ENCODE assay signal across 14 cellular contexts in genomic region chr5:177041936-177042335, GRCh38. TPM values are rescaled to one million over a fixed set of nuclear protein-coding genes. Genes with fewer than 3 reads are reported as not detected.
A peak's percentile ranks its signal among the peaks of the same experiment; 100 is the strongest.
DNase-seq lines count a peak whose midpoint lies in the region; ATAC-seq and TF ChIP-seq lines count a peak whose summit lies in the region.
"Had no signal": no experiment of that assay in that cellular context is flagged by ENCODE, and none has a peak within 500 bp of the region (broad histone marks: within the 10 kb centered on the region; RNA-seq: fewer than 3 reads in every experiment).

No MANE protein-coding gene starts in this region.

- H2AFZ ChIP-seq in GM23248 (no peak overlapping the region), OCI-LY7 (ENCODE audit: low read length) (no peak overlapping the region)

- DNase-seq in GM06990 (ENCODE audit: extremely low read depth, insufficient read length) (no peak), GM23248 (peak; percentile 45), OCI-LY7 (ENCODE audit: low spot score) (no peak), brain microvascular endothelial cell (no peak), NCI-H1436 (lab: John Stamatoyannopoulos, UW) (no peak), left lung (no peak), C1 segment of cervical spinal cord (lab: John Stamatoyannopoulos, UW) (no peak), NOMO-1 treated with dmso at 0.1 percent for 144 hours (lab: John Stamatoyannopoulos, UW; ENCODE audit: unreplicated experiment) (no peak)
- DNase-seq: CD4-positive, alpha-beta memory T cell; DND-41; GDM1; GOT3 had no signal

- H4K20me1 ChIP-seq in GM23248 (ENCODE audit: insufficient read depth) = peaks cover 3% of the 10 kb centered on the region; the same call in 1 of the 2 replicates
- no peaks in the 10 kb centered on the region; the same call in 1 of the 2 replicates for H4K20me1 ChIP-seq in OCI-LY7 (ENCODE audit: insufficient read depth, low read length)

- no peak overlapping the region for H3K4me2 ChIP-seq in GM23248 (ENCODE audit: unreplicated experiment)
- H3K4me2 ChIP-seq in OCI-LY7 (ENCODE audit: low read length) = no peak overlapping the region

- H3K9me2 ChIP-seq in GM23248 (ENCODE audit: insufficient read depth) (no peaks in the 10 kb centered on the region), OCI-LY7 (ENCODE audit: insufficient read depth, low read length) (no peaks in the 10 kb centered on the region)

- H3K4me1 ChIP-seq in GM23248 (ENCODE audit: insufficient read depth) (peaks cover 19% of the 10 kb centered on the region), OCI-LY7 (ENCODE audit: insufficient read depth, low read length, poor library complexity, severe bottlenecking) (no peaks in the 10 kb centered on the region), left lung (no peaks in the 10 kb centered on the region)

- peaks cover 23% of the 10 kb centered on the region for H3F3A ChIP-seq in GM23248 (ENCODE audit: insufficient read depth)

- CTCF ChIA-PET in OCI-LY7 (lab: Charles Lee; ENCODE audit: unreplicated experiment) = no interaction called here

- H3K27ac ChIP-seq in GM23248 (peak overlapping the region; percentile 44), OCI-LY7 (ENCODE audit: low read depth, low read length, poor library complexity, severe bottlenecking) (no peak overlapping the region), brain microvascular endothelial cell (no peak overlapping the region), left lung (no peak overlapping the region)
- H3K27ac ChIP-seq: C4-2B had no signal

- peak; percentile 4 for TF ChIP-seq CTCF in GM06990 (IDR thresholded peaks at IDR 0.05; ENCODE audit: insufficient read depth, low read length, poor library complexity, severe bottlenecking)
- TF ChIP-seq CTCF in OCI-LY7 (conservative IDR thresholded peaks at IDR 0.05; ENCODE audit: low read length) = peak; percentile 31; the same call in 1 of the 2 replicates
- peak; percentile 3 for TF ChIP-seq CTCF in brain microvascular endothelial cell (IDR thresholded peaks at IDR 0.05; ENCODE audit: low read depth, low read length, missing control alignments)
- TF ChIP-seq CTCF in left lung (IDR thresholded peaks at IDR 0.05) = no peak

- H3K9me3 ChIP-seq in GM23248 (ENCODE audit: low read depth) (no peaks in the 10 kb centered on the region), OCI-LY7 (ENCODE audit: low read length) (no peaks in the 10 kb centered on the region), left lung (no peaks in the 10 kb centered on the region)
- H3K9me3 ChIP-seq: HAP-1 had no signal

- no peaks in the 10 kb centered on the region for H3K27me3 ChIP-seq in GM06990 (replicated peaks; ENCODE audit: control insufficient read depth, insufficient read depth, low read length)
- no peaks in the 10 kb centered on the region for H3K27me3 ChIP-seq in GM23248 (replicated peaks; ENCODE audit: insufficient read depth)
- H3K27me3 ChIP-seq in brain microvascular endothelial cell (replicated peaks) = no peaks in the 10 kb centered on the region
- no peaks in the 10 kb centered on the region for H3K27me3 ChIP-seq in left lung

- POLR2A ChIA-PET in OCI-LY7 (lab: Charles Lee) = interaction anchor here (1.0 kb wide), 1 partner anchor 20 kb away, joined by 3 read pairs; the partner anchor contains the start of gene ZNF346

- no peak overlapping the region for H3K9ac ChIP-seq in GM23248

- in situ Hi-C loops in GM23248 (cut with MboI) (no loop called here), brain microvascular endothelial cell (cut with HindIII; ENCODE audit: low pct_ligation_motif_present, low sequenced_read_pairs) (no loop called here)

- TSS peak; percentile 3 for BruUV-seq in OCI-LY7 (replicated peaks; lab: Mats Ljungman, UMichigan)

- intact Hi-C loops in OCI-LY7 (cut with micrococcal nuclease; ENCODE audit: unreplicated experiment) (no loop called here), left lung (cut with DNase I) (no loop called here)

- WGBS in GM23248 (ENCODE audit: low coverage in 1 of 2, low lambda C conversion rate in 2 of 2, missing lambda C conversion rate in 2 of 2), 2 experiments = 94 to 95% methylated on average over 2 of the region's 2 CpGs

- no peak for ATAC-seq in left lung

- peaks cover 14% of the 10 kb centered on the region for H3K36me3 ChIP-seq in GM06990 (ENCODE audit: control insufficient read depth, insufficient read depth, low read length)
- H3K36me3 ChIP-seq in GM23248 (ENCODE audit: low read depth) = peaks cover 30% of the 10 kb centered on the region; the same call in 1 of the 2 replicates
- peaks cover 92% of the 10 kb centered on the region for H3K36me3 ChIP-seq in OCI-LY7 (ENCODE audit: insufficient read depth, low read length)
- peaks cover 11% of the 10 kb centered on the region for H3K36me3 ChIP-seq in brain microvascular endothelial cell (replicated peaks)
- peaks cover 0 to 60% of the 10 kb centered on the region in 2 donors for H3K36me3 ChIP-seq in left lung

- peaks cover 25% of the 10 kb centered on the region for H3K79me2 ChIP-seq in GM23248 (ENCODE audit: insufficient read depth)
- no peaks in the 10 kb centered on the region; the same call in 1 of the 2 replicates for H3K79me2 ChIP-seq in OCI-LY7 (ENCODE audit: insufficient read depth, low read depth, low read length)

- H3K4me3 ChIP-seq in GM06990 (replicated peaks; ENCODE audit: low read depth, low read length) = no peak overlapping the region
- H3K4me3 ChIP-seq in GM23248 = no peak overlapping the region
- no peak overlapping the region for H3K4me3 ChIP-seq in OCI-LY7 (ENCODE audit: low read depth, low read length, poor library complexity, severe bottlenecking)
- H3K4me3 ChIP-seq in brain microvascular endothelial cell (ENCODE audit: low read depth, low read length) = no peak overlapping the region
- H3K4me3 ChIP-seq in left lung = no peak overlapping the region
- H3K4me3 ChIP-seq: HAP-1 had no signal

RNA-seq across cellular contexts. Expression of gene ZNF346, which starts 19.4 kb away (rescaled TPM):
- 9.9 and 13.5 TPM in 2 replicates for total RNA-seq in GM23248 (2014; rRNA removed; shearing (Covaris generic))
- 11.6 and 14.8 TPM in 2 replicates for polyA plus RNA-seq in GM23248 (2016; fragmentation: Nextera tagmentation; extraction: Ambion mirVana)
- 31.8 and 36.6 TPM in 2 replicates for total RNA-seq in OCI-LY7 (2014; rRNA removed; shearing (Covaris generic))
- total RNA-seq in OCI-LY7 (2022) (39.7 and 42.4 TPM in 2 replicates), left lung (10 to 100 TPM; 13.1 TPM)

RNA-seq across cellular contexts. Expression of gene UIMC1, which starts 35.4 kb away (rescaled TPM):
- total RNA-seq in GM23248 (2014; rRNA removed; shearing (Covaris generic)) = 13.9 and 27.6 TPM in 2 replicates
- 17.5 and 18.4 TPM in 2 replicates for polyA plus RNA-seq in GM23248 (2016; fragmentation: Nextera tagmentation; extraction: Ambion mirVana)
- 42.7 and 58.4 TPM in 2 replicates for total RNA-seq in OCI-LY7 (2014; rRNA removed; shearing (Covaris generic))
- total RNA-seq in OCI-LY7 (2022) = 78.5 and 94.1 TPM in 2 replicates
- 10 to 100 TPM; 22.4 to 36.4 TPM for total RNA-seq in left lung

RNA-seq across cellular contexts. Expression of gene FGFR4, which starts 44.8 kb away (rescaled TPM):
- total RNA-seq in GM23248 (2014; rRNA removed; shearing (Covaris generic)) = not detected in 2 replicates
- 0.10 TPM in 1 of 2 replicates, not detected in the other for polyA plus RNA-seq in GM23248 (2016; fragmentation: Nextera tagmentation; extraction: Ambion mirVana)
- total RNA-seq in OCI-LY7 (2014; rRNA removed; shearing (Covaris generic)) = 0.39 and 1.2 TPM in 2 replicates
- 3.5 and 4.5 TPM in 2 replicates for total RNA-seq in OCI-LY7 (2022)
- total RNA-seq in left lung = 10 to 100 TPM; 14.8 to 99.9 TPM
- polyA plus RNA-seq: CD4-positive, alpha-beta memory T cell had no signal

Comparison
In these comparisons a context has a peak if more than half of its experiments do, and no peak if none do; other contexts are left out.
1. CTCF ChIP-seq: peak in GM06990 (single experiment), OCI-LY7 (single experiment) and brain microvascular endothelial cell (single experiment); none in left lung (0 of 2).